21 cellular contexts compared by ENCODE assay signal in the genomic region with DNA sequence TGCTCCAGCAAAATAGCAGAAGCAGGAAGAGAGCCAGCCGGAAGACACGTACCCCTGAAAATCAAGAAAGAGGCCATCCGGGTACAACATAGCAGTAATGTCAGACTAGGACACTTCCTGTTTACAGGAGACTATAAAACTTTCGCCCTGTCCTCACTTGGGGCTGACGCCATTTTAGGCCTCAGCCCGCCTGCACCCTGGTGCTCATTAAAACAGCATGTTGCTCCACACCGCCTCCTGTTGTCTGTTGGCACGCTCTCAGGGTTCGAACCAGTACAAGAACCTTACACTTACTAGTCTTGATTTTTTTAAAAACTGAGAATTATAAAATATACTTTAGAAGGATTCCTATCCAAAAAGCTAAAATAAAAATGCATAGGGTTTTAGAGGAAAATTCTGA.
DNase-seq lines count a peak whose midpoint lies in the region; ATAC-seq and TF ChIP-seq lines count a peak whose summit lies in the region.
"Had no signal": no experiment of that assay in that cellular context is flagged by ENCODE, and none has a peak within 500 bp of the region (broad histone marks: within the 10 kb centered on the region; RNA-seq: fewer than 3 reads in every experiment).

No MANE protein-coding gene starts in this region.

- DNase-seq in SK-N-SH = no peak
- no peak for DNase-seq in WERI-Rb-1
- DNase-seq in endothelial cell (ENCODE audit: low spot score) = no peak
- DNase-seq in osteoblast (ENCODE audit: insufficient read length, low spot score, missing footprints) = peak; percentile 47
- DNase-seq in amniotic stem cell (lab: John Stamatoyannopoulos, UW) = no peak
- DNase-seq in NCI-H748 (lab: John Stamatoyannopoulos, UW; ENCODE audit: unreplicated experiment) = no peak
- DNase-seq in upper lobe of right lung = no peak
- DNase-seq: ACHN, Calu3, DMS153, DND-41, H7, HFFc6, NCI-H1048, NCI-H1694, NCI-H2029 treated with DMSO at 0.1 percent for 48 hours, NCI-H2227 treated with DMSO at 0.1 percent for 48 hours, NCI-H526 treated with DMSO at 0.1 percent for 48 hours, OCI-M1 had no signal

- no peak overlapping the region for H2AFZ ChIP-seq in SK-N-SH (ENCODE audit: low read depth)
- H2AFZ ChIP-seq in osteoblast (ENCODE audit: low read length) = no peak overlapping the region

- intact Hi-C loops in upper lobe of right lung (cut with DNase I) = no loop called here

- H4K20me1 ChIP-seq in SK-N-SH (ENCODE audit: insufficient read depth) (no peaks in the 10 kb centered on the region), osteoblast (ENCODE audit: insufficient read depth, low read length) (no peaks in the 10 kb centered on the region)

- no peaks in the 10 kb centered on the region for H3K9me3 Mint-ChIP-seq in endothelial cell (ENCODE audit: unreplicated experiment)
- H3K9me3 Mint-ChIP-seq: HFFc6 had no signal

- ATAC-seq in SK-N-SH treated with all-trans-retinoic acid at 6 μM for 48 hours (no peak), upper lobe of right lung (no peak)

- H3K4me3 ChIP-seq in SK-N-SH (ENCODE audit: low read depth in 2 of 2, low read length in 1 of 2) = no peak overlapping the region
- no peak overlapping the region for H3K4me3 ChIP-seq in WERI-Rb-1 (ENCODE audit: low read depth, low read length)
- H3K4me3 ChIP-seq in osteoblast (ENCODE audit: insufficient read depth, low read length) = no peak overlapping the region
- no peak overlapping the region for H3K4me3 ChIP-seq in upper lobe of right lung

- H3K9me3 ChIP-seq in SK-N-SH (no peaks in the 10 kb centered on the region), WERI-Rb-1 (ENCODE audit: severe bottlenecking) (no peaks in the 10 kb centered on the region), osteoblast (ENCODE audit: low read depth, low read length) (no peaks in the 10 kb centered on the region), upper lobe of right lung (no peaks in the 10 kb centered on the region)

- peak; percentile 13; the same call in 1 of the 2 replicates for TF ChIP-seq CTCF in SK-N-SH (IDR thresholded peaks at IDR 0.05)
- peak; percentile 6; the same call in 1 of the 2 replicates for TF ChIP-seq CTCF in WERI-Rb-1 (IDR thresholded peaks at IDR 0.05; ENCODE audit: low read depth, low read length)
- peak; percentile 12 for TF ChIP-seq CTCF in endothelial cell (IDR thresholded peaks at IDR 0.05; ENCODE audit: unreplicated experiment)
- TF ChIP-seq CTCF in osteoblast (IDR thresholded peaks at IDR 0.05; ENCODE audit: extremely low read depth, low read depth, low read length) = no peak
- TF ChIP-seq CTCF in upper lobe of right lung (IDR thresholded peaks at IDR 0.05) = no peak

- no peak overlapping the region for H3K27ac Mint-ChIP-seq in endothelial cell (ENCODE audit: unreplicated experiment)
- H3K27ac Mint-ChIP-seq: HFFc6 had no signal

- no peak overlapping the region for H3K4me3 Mint-ChIP-seq in endothelial cell (ENCODE audit: unreplicated experiment)
- H3K4me3 Mint-ChIP-seq: HFFc6, IgD-negative memory B cell had no signal

- H3K79me2 ChIP-seq in SK-N-SH (ENCODE audit: insufficient read depth) (no peaks in the 10 kb centered on the region), osteoblast (ENCODE audit: insufficient read depth, low read length) (no peaks in the 10 kb centered on the region)

- no peak for TF ChIP-seq EP300 in SK-N-SH (IDR thresholded peaks at IDR 0.05; ENCODE audit: borderline replicate concordance in 1 of 2, low read depth in 1 of 2, low read length in 1 of 2)

- peaks cover 7% of the 10 kb centered on the region for H3F3A ChIP-seq in SK-N-SH (replicated peaks; ENCODE audit: insufficient read depth)

- no peak overlapping the region for H3K9ac ChIP-seq in SK-N-SH

- H3K36me3 Mint-ChIP-seq in endothelial cell (ENCODE audit: low read depth, unreplicated experiment) = no peaks in the 10 kb centered on the region
- H3K36me3 Mint-ChIP-seq: IgD-negative memory B cell had no signal

- H3K4me2 ChIP-seq in SK-N-SH (no peak overlapping the region), osteoblast (ENCODE audit: insufficient read depth, low read length) (no peak overlapping the region)

- H3K9me2 ChIP-seq in SK-N-SH = no peaks in the 10 kb centered on the region

- no peak overlapping the region for H3K27ac ChIP-seq in SK-N-SH (ENCODE audit: low read depth in 2 of 2, low read length in 1 of 2)
- no peak overlapping the region for H3K27ac ChIP-seq in WERI-Rb-1
- no peak overlapping the region for H3K27ac ChIP-seq in osteoblast (ENCODE audit: low read depth, low read length)
- no peak overlapping the region for H3K27ac ChIP-seq in upper lobe of right lung

- H3K4me1 ChIP-seq in SK-N-SH (ENCODE audit: control insufficient read depth in 1 of 2, insufficient read depth in 2 of 2, low read depth in 1 of 2, low read length in 1 of 2) (peaks cover 14 to 25% of the 10 kb centered on the region in 2 experiments), osteoblast (ENCODE audit: insufficient read depth, low read length) (peaks cover 3% of the 10 kb centered on the region), upper lobe of right lung (no peaks in the 10 kb centered on the region)

- H3K4me1 Mint-ChIP-seq in endothelial cell (ENCODE audit: unreplicated experiment) = no peaks in the 10 kb centered on the region

- WGBS in SK-N-SH (ENCODE audit: low lambda C conversion rate) = 90% methylated on average over 9 of the region's 9 CpGs

- POLR2A ChIA-PET in SK-N-SH (lab: Yijun Ruan, JAX) = no interaction called here

- CTCF ChIA-PET in SK-N-SH (lab: Yijun Ruan, JAX) = interaction anchor here (0.7 to 1.6 kb wide), 3 partner anchors 11 to 207 kb away, joined by 3 to 5 read pairs (median 3); no protein-coding TSS in a partner anchor

- H3K27me3 ChIP-seq in SK-N-SH (ENCODE audit: insufficient read depth) (no peaks in the 10 kb centered on the region), WERI-Rb-1 (ENCODE audit: insufficient read depth, low read depth, severe bottlenecking) (no peaks in the 10 kb centered on the region), osteoblast (ENCODE audit: insufficient read depth, low read length) (no peaks in the 10 kb centered on the region), upper lobe of right lung (no peaks in the 10 kb centered on the region)

- H3K27me3 Mint-ChIP-seq in endothelial cell (ENCODE audit: unreplicated experiment) = peaks cover 2% of the 10 kb centered on the region

- H3K36me3 ChIP-seq in SK-N-SH (replicated peaks in 1 of 2; ENCODE audit: control insufficient read depth in 1 of 2, insufficient read depth in 2 of 2, low read length in 1 of 2) = no peaks in the 10 kb centered on the region
- H3K36me3 ChIP-seq in WERI-Rb-1 = no peaks in the 10 kb centered on the region
- H3K36me3 ChIP-seq in osteoblast (ENCODE audit: insufficient read depth, low read length) = no peaks in the 10 kb centered on the region
- no peaks in the 10 kb centered on the region for H3K36me3 ChIP-seq in upper lobe of right lung

- TF ChIP-seq RAD21 in SK-N-SH (IDR thresholded peaks at IDR 0.05; ENCODE audit: low read length) = no peak

TF ChIP-seq in SK-N-SH, 30 proteins besides CTCF, POLR2A, EP300 and RAD21:
- TF ChIP-seq FOXM1 (IDR thresholded peaks at IDR 0.05; ENCODE audit: low read depth) (no peak), NFIC (IDR thresholded peaks at IDR 0.05; ENCODE audit: borderline replicate concordance) (no peak)
TF ChIP-seq in SK-N-SH: peak in this region for 0.

TF ChIP-seq in SK-N-SH treated with all-trans-retinoic acid at 6 μM for 48 hours, 23 proteins besides CTCF, POLR2A, EP300 and RAD21 (continues in another document):
- TF ChIP-seq SNAI2 (CRISPR knock-in tag; IDR thresholded peaks at IDR 0.05) (no peak), TOX (CRISPR knock-in tag; IDR thresholded peaks at IDR 0.05; ENCODE audit: borderline replicate concordance) (no peak), BACH2 (CRISPR knock-in tag; IDR thresholded peaks at IDR 0.05; ENCODE audit: borderline replicate concordance) (no peak), ZNF8 (CRISPR knock-in tag; IDR thresholded peaks at IDR 0.05) (no peak), TCF4 (CRISPR knock-in tag; IDR thresholded peaks at IDR 0.05; ENCODE audit: borderline replicate concordance) (no peak), ZFP30 (CRISPR knock-in tag; IDR thresholded peaks at IDR 0.05) (no peak), ZC3H10 (CRISPR knock-in tag; IDR thresholded peaks at IDR 0.05) (no peak)
- TF ChIP-seq, protein P1, sequence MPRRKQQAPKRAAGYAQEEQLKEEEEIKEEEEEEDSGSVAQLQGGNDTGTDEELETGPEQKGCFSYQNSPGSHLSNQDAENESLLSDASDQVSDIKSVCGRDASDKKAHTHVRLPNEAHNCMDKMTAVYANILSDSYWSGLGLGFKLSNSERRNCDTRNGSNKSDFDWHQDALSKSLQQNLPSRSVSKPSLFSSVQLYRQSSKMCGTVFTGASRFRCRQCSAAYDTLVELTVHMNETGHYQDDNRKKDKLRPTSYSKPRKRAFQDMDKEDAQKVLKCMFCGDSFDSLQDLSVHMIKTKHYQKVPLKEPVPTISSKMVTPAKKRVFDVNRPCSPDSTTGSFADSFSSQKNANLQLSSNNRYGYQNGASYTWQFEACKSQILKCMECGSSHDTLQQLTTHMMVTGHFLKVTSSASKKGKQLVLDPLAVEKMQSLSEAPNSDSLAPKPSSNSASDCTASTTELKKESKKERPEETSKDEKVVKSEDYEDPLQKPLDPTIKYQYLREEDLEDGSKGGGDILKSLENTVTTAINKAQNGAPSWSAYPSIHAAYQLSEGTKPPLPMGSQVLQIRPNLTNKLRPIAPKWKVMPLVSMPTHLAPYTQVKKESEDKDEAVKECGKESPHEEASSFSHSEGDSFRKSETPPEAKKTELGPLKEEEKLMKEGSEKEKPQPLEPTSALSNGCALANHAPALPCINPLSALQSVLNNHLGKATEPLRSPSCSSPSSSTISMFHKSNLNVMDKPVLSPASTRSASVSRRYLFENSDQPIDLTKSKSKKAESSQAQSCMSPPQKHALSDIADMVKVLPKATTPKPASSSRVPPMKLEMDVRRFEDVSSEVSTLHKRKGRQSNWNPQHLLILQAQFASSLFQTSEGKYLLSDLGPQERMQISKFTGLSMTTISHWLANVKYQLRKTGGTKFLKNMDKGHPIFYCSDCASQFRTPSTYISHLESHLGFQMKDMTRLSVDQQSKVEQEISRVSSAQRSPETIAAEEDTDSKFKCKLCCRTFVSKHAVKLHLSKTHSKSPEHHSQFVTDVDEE (CRISPR knock-in tag; IDR thresholded peaks at IDR 0.05) = no peak

Comparison
In these comparisons a context has a peak if more than half of its experiments do, and no peak if none do; other contexts are left out.
1. CTCF ChIP-seq: peak in SK-N-SH (single experiment), WERI-Rb-1 (single experiment) and endothelial cell (single experiment); none in osteoblast (single experiment) and upper lobe of right lung (single experiment).